In the genomic region with DNA sequence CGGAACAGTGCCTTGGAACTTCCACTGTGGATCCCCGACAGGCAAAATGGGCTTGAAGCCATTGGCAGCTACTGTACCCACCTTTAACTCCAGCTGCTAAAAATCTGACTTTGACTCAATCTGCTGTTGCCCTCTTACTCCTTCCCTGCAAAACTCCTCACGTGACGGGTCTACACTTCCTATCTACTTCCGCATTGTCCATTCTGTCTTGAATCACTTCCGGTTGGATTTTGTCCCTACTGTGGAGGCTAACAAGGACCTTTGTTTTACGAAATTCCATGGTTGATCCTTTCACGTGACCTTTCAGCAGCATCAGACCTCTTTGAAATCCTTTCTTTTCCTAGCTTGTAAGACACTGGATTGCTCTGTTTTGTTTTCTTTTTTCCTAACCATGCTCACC, we compare ENCODE assay signal across 25 cellular contexts.
"Had no signal": no experiment of that assay in that cellular context is flagged by ENCODE, and none has a peak within 500 bp of the region (broad histone marks: within the 10 kb centered on the region; RNA-seq: fewer than 3 reads in every experiment).

No MANE protein-coding gene starts in this region.

- H3K4me1 ChIP-seq: Peyer's patch, SJSA1 had no signal

- H3K27me3 ChIP-seq: Peyer's patch, SJSA1 had no signal

- H3K27ac ChIP-seq: HL-60, KMS-11, PC-9, Peyer's patch, SJSA1 had no signal

- H3K27ac Mint-ChIP-seq: T-cell had no signal

- H2AFZ ChIP-seq: PC-9 had no signal

- H3K4me2 ChIP-seq: KMS-11, PC-9, SK-N-SH had no signal

- DNase-seq: IMR-90, Kasumi-1, MV-4-11, NCI-H1092, NCI-H1105 treated with DMSO at 0.1 percent for 48 hours, NCI-H1417 treated with DMSO at 0.1 percent for 48 hours, NCI-H187, NCI-H2029, NCI-H2081 treated with DMSO at 0.1 percent for 48 hours, NCI-H2171, NCI-H226, NCI-H446, NCI-H510A, NCI-H524 treated with DMSO at 0.1 percent for 48 hours, NCI-H69, NCI-H774, PC-9, Peyer's patch, SIG-M5, SK-N-SH, SW 1271, T-cell had no signal

- H3K36me3 ChIP-seq: Peyer's patch, SJSA1 had no signal

- H3K4me3 ChIP-seq: PC-9, Peyer's patch, SJSA1 had no signal

- H3K4me3 Mint-ChIP-seq: T-cell had no signal

- H3K4me1 Mint-ChIP-seq: T-cell had no signal

- H3K9me3 ChIP-seq: SJSA1, SK-N-SH had no signal

- H3K9ac ChIP-seq: KMS-11, SK-N-SH had no signal
